In the genomic region with DNA sequence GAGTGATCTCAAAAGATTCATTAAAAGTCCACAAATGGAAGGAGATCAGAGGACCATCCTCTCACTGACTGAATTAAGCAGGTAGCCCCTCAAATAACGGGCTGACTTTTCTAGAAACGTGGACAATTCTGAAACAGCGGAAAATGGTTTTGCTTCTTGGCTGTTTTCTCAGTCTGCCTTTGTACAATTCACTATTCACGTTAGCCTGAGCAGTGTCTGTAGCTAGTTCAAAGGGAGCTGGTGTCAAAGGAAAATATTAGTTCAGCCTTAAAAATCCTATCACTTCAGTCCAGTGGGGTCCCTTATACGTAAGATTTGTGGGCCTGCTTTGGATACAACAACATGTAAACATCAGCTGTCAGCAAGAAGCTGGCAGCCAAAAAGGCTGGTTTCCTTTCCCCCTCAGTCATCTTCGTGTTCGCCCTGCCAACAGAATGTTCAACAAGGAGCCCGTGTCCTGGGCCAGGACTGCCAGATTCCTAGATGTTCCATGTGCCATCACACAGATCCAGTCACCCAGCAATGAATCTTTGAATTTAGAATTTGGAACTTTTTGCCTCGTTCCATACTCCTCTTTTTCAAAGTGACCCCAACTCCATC, we compare ENCODE assay signal across 12 cellular contexts. TPM values are rescaled to one million over a fixed set of nuclear protein-coding genes. Genes with fewer than 3 reads are reported as not detected.
"Had no signal": no experiment of that assay in that cellular context is flagged by ENCODE, and none has a peak within 500 bp of the region (broad histone marks: within the 10 kb centered on the region; RNA-seq: fewer than 3 reads in every experiment).

No MANE protein-coding gene starts in this region.

- H3K4me1 ChIP-seq: breast epithelium had no signal

- H3K4me3 Mint-ChIP-seq: activated naive CD8-positive, alpha-beta T cell; activated T-cell treated with anti-CD3 and anti-CD28 coated beads, Interleukin-2, amount 50 U/mL, for 24 hours; naive thymus-derived CD4-positive, alpha-beta T cell; stimulated activated naive CD8-positive, alpha-beta T cell treated with anti-CD3 and anti-CD28 coated beads, Interleukin-15, amount 100 ng/mL, for 72 hours had no signal

- H3K27ac ChIP-seq: breast epithelium, thyroid gland had no signal

- H3K27ac Mint-ChIP-seq: activated naive CD8-positive, alpha-beta T cell; activated T-cell treated with anti-CD3 and anti-CD28 coated beads, Interleukin-2, amount 50 U/mL, for 24 hours; stimulated activated naive CD8-positive, alpha-beta T cell treated with anti-CD3 and anti-CD28 coated beads, Interleukin-15, amount 100 ng/mL, for 72 hours had no signal

- H3K36me3 ChIP-seq: breast epithelium, thyroid gland had no signal

- H3K9me3 ChIP-seq: breast epithelium, thyroid gland had no signal

- H3K4me3 ChIP-seq: breast epithelium, lung, thyroid gland had no signal

- H3K36me3 Mint-ChIP-seq: activated naive CD8-positive, alpha-beta T cell had no signal

- H3K27me3 ChIP-seq: breast epithelium, thyroid gland had no signal

- ATAC-seq: naive thymus-derived CD4-positive, alpha-beta T cell; stimulated activated naive CD8-positive, alpha-beta T cell treated with anti-CD3 and anti-CD28 coated beads, Interleukin-15, amount 100 ng/mL, for 72 hours had no signal

- DNase-seq: activated effector memory CD4-positive, alpha-beta T cell treated with Interleukin-2 at 50 U/mL for 16 hours; activated T-cell treated with anti-CD3 and anti-CD28 coated beads, Interleukin-2, amount 50 U/mL, for 24 hours; kidney; naive thymus-derived CD4-positive, alpha-beta T cell; stimulated activated CD4-positive, alpha-beta T cell treated with anti-CD3 and anti-CD28 coated beads, Interleukin-4, amount 100 ng/mL, for 1 hour; stimulated activated CD8-positive, alpha-beta memory T cell treated with anti-CD3 and anti-CD28 coated beads, Interleukin-4, amount 100 ng/mL, for 48 hours; stimulated activated naive CD8-positive, alpha-beta T cell treated with anti-CD3 and anti-CD28 coated beads, Interleukin-15, amount 100 ng/mL, for 72 hours; T-helper 2 cell; thyroid gland had no signal

- H3K4me1 Mint-ChIP-seq: naive thymus-derived CD4-positive, alpha-beta T cell; stimulated activated naive CD8-positive, alpha-beta T cell treated with anti-CD3 and anti-CD28 coated beads, Interleukin-15, amount 100 ng/mL, for 72 hours had no signal

RNA-seq across cellular contexts. Expression of gene LMCD1, which starts 19.3 kb away (rescaled TPM):
- polyA plus RNA-seq: naive thymus-derived CD4-positive, alpha-beta T cell had no signal
